Comparison of ENCODE assay signal across 9 cellular contexts in genomic region chr6:35719830-35720733, GRCh38. TPM values are rescaled to one million over a fixed set of nuclear protein-coding genes. Genes with fewer than 3 reads are reported as not detected.
DNase-seq lines count a peak whose midpoint lies in the region; ATAC-seq and TF ChIP-seq lines count a peak whose summit lies in the region.
"Had no signal": no experiment of that assay in that cellular context is flagged by ENCODE, and none has a peak within 500 bp of the region (broad histone marks: within the 10 kb centered on the region; RNA-seq: fewer than 3 reads in every experiment).

No MANE protein-coding gene starts in this region.

- H3K27ac Mint-ChIP-seq in activated T-cell treated with anti-CD3 and anti-CD28 coated beads, Interleukin-2, amount 50 U/mL, for 72 hours: peak overlapping the region; percentile 93

- H3K27ac ChIP-seq in ACC112 (ENCODE audit: low read depth, low read length) (peak overlapping the region; percentile 23; the same call in 1 of the 2 replicates), left ventricle myocardium inferior (replicated peaks) (peak overlapping the region; percentile 100), rectal smooth muscle tissue (ENCODE audit: low read depth, low read length) (peak overlapping the region; percentile 61)

- no peak overlapping the region for H3K9ac ChIP-seq in rectal smooth muscle tissue (ENCODE audit: low read length)

- H3K4me3 Mint-ChIP-seq in activated T-cell treated with anti-CD3 and anti-CD28 coated beads, Interleukin-2, amount 50 U/mL, for 72 hours: peak overlapping the region; percentile 68 to 86

- intact Hi-C loops in left ventricle myocardium inferior (cut with micrococcal nuclease): no loop called here

- peak overlapping the region; percentile 60 for H3K4me3 ChIP-seq in ACC112 (ENCODE audit: low read depth, low read length)
- peak overlapping the region; percentile 57 for H3K4me3 ChIP-seq in left ventricle myocardium inferior
- peak overlapping the region; percentile 19 for H3K4me3 ChIP-seq in rectal smooth muscle tissue (ENCODE audit: low read length)
- H3K4me3 ChIP-seq: pancreas had no signal

- H3K9me3 Mint-ChIP-seq in activated T-cell treated with anti-CD3 and anti-CD28 coated beads, Interleukin-2, amount 50 U/mL, for 72 hours: no peaks in the 10 kb centered on the region

- peak; percentile 62 for ATAC-seq in GM18907 (IDR thresholded peaks at IDR 0.05; ENCODE audit: unreplicated experiment)
- peak; percentile 44 for ATAC-seq in HG03442 (IDR thresholded peaks at IDR 0.05; ENCODE audit: unreplicated experiment)
- ATAC-seq in activated T-cell treated with anti-CD3 and anti-CD28 coated beads, Interleukin-2, amount 50 U/mL, for 72 hours (replicated peaks in 1 of 2): peak; percentile 24 to 27

- H3K36me3 ChIP-seq in ACC112 (ENCODE audit: insufficient read depth, low read length) (no peaks in the 10 kb centered on the region), left ventricle myocardium inferior (no peaks in the 10 kb centered on the region), rectal smooth muscle tissue (ENCODE audit: control insufficient read depth, insufficient read depth, low read length) (no peaks in the 10 kb centered on the region)
- H3K36me3 ChIP-seq: pancreas had no signal

- peak in 1 of 2 donors; percentile 26 for DNase-seq in activated T-cell treated with anti-CD3 and anti-CD28 coated beads, Interleukin-2, amount 50 U/mL, for 72 hours
- DNase-seq in left ventricle myocardium inferior (peak; percentile 60), NK-92 (lab: John Stamatoyannopoulos, UW; ENCODE audit: unreplicated experiment) (no peak), middle frontal gyrus (ENCODE audit: extremely low spot score, low spot score) (no peak)

- H2AFZ ChIP-seq in ACC112 (ENCODE audit: low read length, unreplicated experiment): peak overlapping the region; percentile 18

- H3K4me1 Mint-ChIP-seq in activated T-cell treated with anti-CD3 and anti-CD28 coated beads, Interleukin-2, amount 50 U/mL, for 72 hours (ENCODE audit: low read depth): peaks cover 69% of the 10 kb centered on the region

- TF ChIP-seq CTCF in left ventricle myocardium inferior (IDR thresholded peaks at IDR 0.05; ENCODE audit: borderline replicate concordance): no peak

- H3K4me1 ChIP-seq in ACC112 (ENCODE audit: control insufficient read depth, insufficient read depth, low read length, unreplicated experiment): peaks cover 34% of the 10 kb centered on the region
- H3K4me1 ChIP-seq in left ventricle myocardium inferior: peaks cover 70% of the 10 kb centered on the region
- H3K4me1 ChIP-seq in rectal smooth muscle tissue (ENCODE audit: control insufficient read depth, insufficient read depth, low read length): peaks cover 22% of the 10 kb centered on the region

- no peaks in the 10 kb centered on the region for H3K79me2 ChIP-seq in ACC112 (ENCODE audit: control insufficient read depth, insufficient read depth, low read length, unreplicated experiment)

- H3K9me3 ChIP-seq in left ventricle myocardium inferior (replicated peaks): no peaks in the 10 kb centered on the region
- H3K9me3 ChIP-seq: pancreas had no signal

- no peaks in the 10 kb centered on the region for H3K36me3 Mint-ChIP-seq in activated T-cell treated with anti-CD3 and anti-CD28 coated beads, Interleukin-2, amount 50 U/mL, for 72 hours (ENCODE audit: insufficient read depth in 2 of 2)

- no peaks in the 10 kb centered on the region for H3K27me3 Mint-ChIP-seq in activated T-cell treated with anti-CD3 and anti-CD28 coated beads, Interleukin-2, amount 50 U/mL, for 72 hours (ENCODE audit: low read depth)

- H3K27me3 ChIP-seq in ACC112 (ENCODE audit: insufficient read depth, low read length) (no peaks in the 10 kb centered on the region), left ventricle myocardium inferior (ENCODE audit: low read depth) (no peaks in the 10 kb centered on the region), rectal smooth muscle tissue (ENCODE audit: control insufficient read depth, insufficient read depth, low read length) (no peaks in the 10 kb centered on the region)
- H3K27me3 ChIP-seq: pancreas had no signal

RNA-seq across cellular contexts. Expression of gene ARMC12, which starts 16.8 kb away (rescaled TPM):
- total RNA-seq in activated T-cell treated with anti-CD3 and anti-CD28 coated beads, Interleukin-2, amount 50 U/mL, for 72 hours: 1 to 10 TPM; 4.5 to 5.2 TPM
- total RNA-seq in left ventricle myocardium inferior: not detected

RNA-seq across cellular contexts. Expression of gene FKBP5, which starts 31.4 kb away (rescaled TPM):
- total RNA-seq in activated T-cell treated with anti-CD3 and anti-CD28 coated beads, Interleukin-2, amount 50 U/mL, for 72 hours: 100 to 1,000 TPM; 106 to 120 TPM
- total RNA-seq in left ventricle myocardium inferior: 101 TPM

RNA-seq across cellular contexts. Expression of gene CLPSL2, which starts 56.3 kb away (rescaled TPM):
- not detected for total RNA-seq in activated T-cell treated with anti-CD3 and anti-CD28 coated beads, Interleukin-2, amount 50 U/mL, for 72 hours
- total RNA-seq in left ventricle myocardium inferior: not detected

Comparison
In these comparisons a context has a peak if more than half of its experiments do, and no peak if none do; other contexts are left out.
1. H3K27ac ChIP-seq: peak in every context shown above with its lines; median percentile 100 in left ventricle myocardium inferior; 61 in rectal smooth muscle tissue; 23 in ACC112.